In genomic region chr22:50327711-50328019, GRCh38 we compare ENCODE assay signal across 8 cellular contexts. TPM values are rescaled to one million over a fixed set of nuclear protein-coding genes. Genes with fewer than 3 reads are reported as not detected.
DNase-seq lines count a peak whose midpoint lies in the region; ATAC-seq and TF ChIP-seq lines count a peak whose summit lies in the region.

No MANE protein-coding gene starts in this region.

- H3F3A ChIP-seq in SU-DHL-6 (ENCODE audit: insufficient read depth): peaks cover 28% of the 10 kb centered on the region

- ATAC-seq in HG02885 (IDR thresholded peaks at IDR 0.05; ENCODE audit: poor library complexity, unreplicated experiment) (no peak), left colon (no peak)

- H3K9ac ChIP-seq in SU-DHL-6 (ENCODE audit: low read length): peak overlapping the region; percentile 62; the same call in 1 of the 2 replicates
- H3K9ac ChIP-seq in rectal smooth muscle tissue (ENCODE audit: low read length): peak overlapping the region; percentile 92

- H3K79me2 ChIP-seq in SU-DHL-6 (ENCODE audit: insufficient read depth, low read length): peaks cover 10% of the 10 kb centered on the region; the same call in 1 of the 2 replicates

- no peak overlapping the region for H2AFZ ChIP-seq in SU-DHL-6 (ENCODE audit: low read depth, low read length, severe bottlenecking)

- H3K27ac ChIP-seq in SU-DHL-6 (ENCODE audit: low read depth, low read length): no peak overlapping the region
- peak overlapping the region; percentile 96 for H3K27ac ChIP-seq in rectal smooth muscle tissue (ENCODE audit: low read depth, low read length)

- no peaks in the 10 kb centered on the region for H3K36me3 ChIP-seq in GM06990 (ENCODE audit: control insufficient read depth, insufficient read depth, low read length)
- H3K36me3 ChIP-seq in SU-DHL-6 (ENCODE audit: low read length): no peaks in the 10 kb centered on the region
- H3K36me3 ChIP-seq in rectal smooth muscle tissue (ENCODE audit: control insufficient read depth, insufficient read depth, low read length): no peaks in the 10 kb centered on the region

- H3K4me2 ChIP-seq in SU-DHL-6 (ENCODE audit: low read depth, low read length, poor library complexity, severe bottlenecking): peak overlapping the region; percentile 49

- no peak for TF ChIP-seq CTCF in GM06990 (IDR thresholded peaks at IDR 0.05; ENCODE audit: insufficient read depth, low read length, poor library complexity, severe bottlenecking)
- no peak for TF ChIP-seq CTCF in SU-DHL-6 (IDR thresholded peaks at IDR 0.05; ENCODE audit: insufficient read depth, low read length, poor library complexity, severe bottlenecking)
- TF ChIP-seq CTCF in fibroblast of pulmonary artery (IDR thresholded peaks at IDR 0.05; ENCODE audit: low read length, missing control alignments): no peak

- DNase-seq in GM06990 (ENCODE audit: extremely low read depth, insufficient read length) (no peak), fibroblast of pulmonary artery (ENCODE audit: low read depth) (no peak), cortex of kidney (lab: John Stamatoyannopoulos, UW) (no peak), left colon (no peak)
- no peak for DNase-seq in stimulated activated CD4-positive, alpha-beta T cell treated with anti-CD3 and anti-CD28 coated beads, Interleukin-15, amount 100 ng/mL, for 24 hours

- H3K4me3 ChIP-seq in GM06990 (replicated peaks; ENCODE audit: low read depth, low read length): peak overlapping the region; percentile 70
- H3K4me3 ChIP-seq in SU-DHL-6 (ENCODE audit: insufficient read depth, low read length, poor library complexity, severe bottlenecking): no peak overlapping the region
- H3K4me3 ChIP-seq in fibroblast of pulmonary artery (replicated peaks; ENCODE audit: low read depth, low read length): peak overlapping the region; percentile 59
- H3K4me3 ChIP-seq in rectal smooth muscle tissue (ENCODE audit: low read length): peak overlapping the region; percentile 87

- H3K9me3 ChIP-seq in SU-DHL-6 (ENCODE audit: insufficient read depth, low read length): no peaks in the 10 kb centered on the region

- no peaks in the 10 kb centered on the region for H3K4me1 ChIP-seq in rectal smooth muscle tissue (ENCODE audit: control insufficient read depth, insufficient read depth, low read length)

- intact Hi-C loops in left colon (cut with DNase I, micrococcal nuclease): loop anchor here in 1 of 2 donors (10.0 kb wide), 1 partner anchor 53 kb away; the partner anchor contains the start of gene MAPK11

- H3K9me2 ChIP-seq in SU-DHL-6 (replicated peaks; ENCODE audit: insufficient read depth, low read length): no peaks in the 10 kb centered on the region

- H3K27me3 ChIP-seq in GM06990 (replicated peaks; ENCODE audit: control insufficient read depth, insufficient read depth, low read length) (no peaks in the 10 kb centered on the region), SU-DHL-6 (ENCODE audit: low read length) (no peaks in the 10 kb centered on the region), rectal smooth muscle tissue (ENCODE audit: control insufficient read depth, insufficient read depth, low read length) (no peaks in the 10 kb centered on the region)

- no peaks in the 10 kb centered on the region for H4K20me1 ChIP-seq in SU-DHL-6 (ENCODE audit: low read depth, low read length)

RNA-seq across cellular contexts. Expression of gene DENND6B, which starts 0.9 kb away (rescaled TPM):
- total RNA-seq in left colon: 1 to 10 TPM; 3.7 to 4.7 TPM

RNA-seq across cellular contexts. Expression of gene PPP6R2, which starts 15.5 kb away (rescaled TPM):
- 10 to 100 TPM; 44.6 to 61.0 TPM for total RNA-seq in left colon

RNA-seq across cellular contexts. Expression of gene PLXNB2, which starts 20.2 kb away (rescaled TPM):
- 100 to 1,000 TPM; 290 TPM for total RNA-seq in left colon

RNA-seq across cellular contexts. Expression of gene MAPK11, which starts 57.5 kb away (rescaled TPM):
- total RNA-seq in left colon: 1 to 10 TPM; 1.2 to 1.9 TPM
